ENCODE assay signal across 9 cellular contexts in genomic region chr17:50146927-50147640, GRCh38. TPM values are rescaled to one million over a fixed set of nuclear protein-coding genes. Genes with fewer than 3 reads are reported as not detected.
DNase-seq lines count a peak whose midpoint lies in the region; ATAC-seq, FAIRE-seq and TF ChIP-seq lines count a peak whose summit lies in the region.
"Had no signal": no experiment of that assay in that cellular context is flagged by ENCODE, and none has a peak within 500 bp of the region (broad histone marks: within the 10 kb centered on the region; RNA-seq: fewer than 3 reads in every experiment).

No MANE protein-coding gene starts in this region.

- TF ChIP-seq CTCF in NB4 (IDR thresholded peaks at IDR 0.05; ENCODE audit: low read depth, low read length) (no peak), H1 (IDR thresholded peaks at IDR 0.05; ENCODE audit: control extremely low read depth in 1 of 3, insufficient read depth in 1 of 3, low read depth in 1 of 3, low read length in 3 of 3) (no peak), neural progenitor cell (IDR thresholded peaks at IDR 0.05) (no peak)

- H3K4me1 ChIP-seq in BLaER1, result peaks cover 55% of the 10 kb centered on the region
- peaks cover 0 to 28% (median 14%) of the 10 kb centered on the region in 4 experiments; a peak in 6 of 7 replicates for H3K4me1 ChIP-seq in H1 (replicated peaks in 1 of 4; ENCODE audit: control insufficient read depth in 3 of 4, insufficient read depth in 4 of 4, low read length in 3 of 4)
- H3K4me1 ChIP-seq in neural progenitor cell, result peaks cover 29% of the 10 kb centered on the region

- H4K20me1 ChIP-seq in BLaER1 (peaks cover 67% of the 10 kb centered on the region), H1 (replicated peaks in 1 of 2; ENCODE audit: control insufficient read depth in 1 of 2, insufficient read depth in 2 of 2, low read length in 2 of 2) (peaks cover 9 to 16% of the 10 kb centered on the region in 2 experiments), neural progenitor cell (ENCODE audit: low read depth) (peaks cover 55% of the 10 kb centered on the region)

- H2BK5ac ChIP-seq in H1 (ENCODE audit: low read depth, low read length), result no peak overlapping the region

- peaks cover 8% of the 10 kb centered on the region for H3K79me1 ChIP-seq in H1 (ENCODE audit: low read depth, low read length)

- H3K36me3 ChIP-seq in BLaER1, result peaks cover 45% of the 10 kb centered on the region
- peaks cover 0 to 6% (median 0%) of the 10 kb centered on the region in 4 experiments; a peak in 1 of 8 replicates for H3K36me3 ChIP-seq in H1 (ENCODE audit: control insufficient read depth in 2 of 4, insufficient read depth in 4 of 4, low read length in 3 of 4)
- no peaks in the 10 kb centered on the region for H3K36me3 ChIP-seq in neural progenitor cell

- WGBS in H1 (ENCODE audit: extremely low coverage in 1 of 2, insufficient coverage in 1 of 2, insufficient read length in 1 of 2, insufficient replicate concordance in 2 of 2, low coverage in 1 of 2, low lambda C conversion rate in 2 of 2, missing lambda C conversion rate in 1 of 2), 2 experiments, result 85% methylated on average over 14 of the region's 14 CpGs; no CpG with 5 or more reads in 1 of the 2 experiments

- no peak overlapping the region for H3K14ac ChIP-seq in H1 (ENCODE audit: insufficient read length)

- H2AFZ ChIP-seq in H1 (ENCODE audit: low read length), result no peak overlapping the region
- H2AFZ ChIP-seq in neural progenitor cell (replicated peaks), result no peak overlapping the region

- no peaks in the 10 kb centered on the region; a peak in 1 of 4 replicates for H3K79me2 ChIP-seq in H1 (ENCODE audit: control insufficient read depth in 1 of 2, insufficient read depth in 2 of 2, low read length in 2 of 2)
- H3K79me2 ChIP-seq in neural progenitor cell (ENCODE audit: low read depth), result peaks cover 48% of the 10 kb centered on the region

- 0 out of 2 replicates have a peak overlapping the region, but pooled peaks have one; percentile 75 for H2BK12ac ChIP-seq in H1 (ENCODE audit: low read depth, low read length)

- H3K27ac ChIP-seq in BLaER1 (peak overlapping the region; percentile 98), H1 (ENCODE audit: low read depth, low read length) (no peak overlapping the region), neural progenitor cell (no peak overlapping the region)

- no peak overlapping the region for H3K4ac ChIP-seq in H1 (replicated peaks; ENCODE audit: insufficient read length, low read depth, low read length)

- H2BK20ac ChIP-seq in H1 (ENCODE audit: low read length), result 0 out of 2 replicates have a peak overlapping the region, but pooled peaks have one; percentile 27

- H3K56ac ChIP-seq in H1 (replicated peaks; ENCODE audit: insufficient read length, low read depth, low read length), result no peak overlapping the region

- H3F3A ChIP-seq in neural progenitor cell (ENCODE audit: low read depth), result peaks cover 24% of the 10 kb centered on the region

- TF ChIP-seq POLR2A in NB4 (IDR thresholded peaks at IDR 0.05; ENCODE audit: extremely low read depth, insufficient read length) (no peak), H1 (IDR thresholded peaks at IDR 0.05; ENCODE audit: control extremely low read depth in 1 of 2, low read depth in 2 of 2, low read length in 2 of 2) (no peak)

- H3K4me2 ChIP-seq in BLaER1 (peak overlapping the region; percentile 100), H1 (ENCODE audit: insufficient read depth in 1 of 2, low read depth in 2 of 2, low read length in 2 of 2) (peak overlapping the region; percentile 41 to 87), neural progenitor cell (peak overlapping the region; percentile 96)

- H3K9me3 ChIP-seq in BLaER1, result no peaks in the 10 kb centered on the region
- no peaks in the 10 kb centered on the region for H3K9me3 ChIP-seq in H1 (ENCODE audit: insufficient read depth in 2 of 2, low read depth in 1 of 2, low read length in 1 of 2)
- H3K9me3 ChIP-seq in neural progenitor cell (ENCODE audit: low read depth), result no peaks in the 10 kb centered on the region

- no peak for FAIRE-seq in H1 (lab: Jason Lieb, UNC)

- H3K23ac ChIP-seq in H1 (ENCODE audit: insufficient read length), result no peak overlapping the region

- H3K4me3 ChIP-seq in BLaER1 (peak overlapping the region; percentile 98), NB4 (ENCODE audit: low read depth, low read length) (peak overlapping the region; percentile 72), H1 (ENCODE audit: extremely low read depth in 1 of 4, insufficient read depth in 2 of 4, low read depth in 3 of 4, low read length in 4 of 4) (no peak overlapping the region; a peak in 1 of 8 replicates), neural progenitor cell (peak overlapping the region; percentile 78)

- H3K18ac ChIP-seq in H1 (ENCODE audit: extremely low read depth, low read length), result peak overlapping the region; percentile 48; the same call in 1 of the 2 replicates

- H3K27me3 ChIP-seq in BLaER1 (no peaks in the 10 kb centered on the region), H1 (replicated peaks in 1 of 4; ENCODE audit: control insufficient read depth in 3 of 4, extremely low read depth in 1 of 4, insufficient read depth in 3 of 4, low read length in 3 of 4) (peaks cover 2 to 17% (median 15%) of the 10 kb centered on the region in 4 experiments; a peak in 6 of 7 replicates), neural progenitor cell (peaks cover 13% of the 10 kb centered on the region)

- H4K5ac ChIP-seq in H1 (ENCODE audit: insufficient read length, low read depth, low read length), result no peak overlapping the region

- no peak for TF ChIP-seq EP300 in H1 (IDR thresholded peaks at IDR 0.05; ENCODE audit: borderline replicate concordance in 1 of 2, low read depth in 2 of 2, low read length in 2 of 2)

- H4K8ac ChIP-seq in H1 (ENCODE audit: extremely low read depth, insufficient read depth, low read length), result peak overlapping the region; percentile 31; the same call in 1 of the 2 replicates

- H3K27me3 Mint-ChIP-seq in neural progenitor cell (ENCODE audit: insufficient read depth, low read depth), result peaks cover 10% of the 10 kb centered on the region

- CTCF ChIA-PET in H1 (lab: Charles Lee; ENCODE audit: partially characterized antibody), result interaction anchor here (0.6 to 21.6 kb wide), 17 partner anchors 2 to 150 kb away, joined by 3 to 299 read pairs (median 11); partner anchors contain the start of genes ITGA3, PDK2, PPP1R9B and SAMD14

- DNase-seq in NB4 (ENCODE audit: low read depth) (no peak), H1 (ENCODE audit: low read depth in 1 of 2, low spot score in 2 of 2) (no peak), neural progenitor cell (ENCODE audit: low spot score) (no peak), HK-2 (ENCODE audit: unreplicated experiment) (no peak)

- ATAC-seq in HG02763 (IDR thresholded peaks at IDR 0.05; ENCODE audit: unreplicated experiment) (no peak), HG02840 (IDR thresholded peaks at IDR 0.05; ENCODE audit: low FRiP score, unreplicated experiment) (no peak), HG03025 (IDR thresholded peaks at IDR 0.05; ENCODE audit: low FRiP score, unreplicated experiment) (no peak)

- H3K9me3 Mint-ChIP-seq in neural progenitor cell, result no peaks in the 10 kb centered on the region

- H3K4me1 Mint-ChIP-seq in neural progenitor cell, result peaks cover 35% of the 10 kb centered on the region

- H2BK120ac ChIP-seq in H1 (replicated peaks; ENCODE audit: low read depth, low read length), result no peak overlapping the region

- peaks cover 20% of the 10 kb centered on the region for H3K36me3 Mint-ChIP-seq in neural progenitor cell

- peaks cover 27% of the 10 kb centered on the region for H3K23me2 ChIP-seq in H1 (ENCODE audit: low read depth, low read length)

- peak overlapping the region; percentile 1; the same call in 1 of the 2 replicates for H2AK5ac ChIP-seq in H1 (ENCODE audit: low read depth, low read length)

- H3K9ac ChIP-seq in BLaER1 (peak overlapping the region; percentile 98), H1 (replicated peaks in 1 of 4; ENCODE audit: extremely low read depth in 1 of 4, low read depth in 3 of 4, low read length in 3 of 4) (no peak overlapping the region), neural progenitor cell (no peak overlapping the region)

- peak overlapping the region; percentile 87 for H3K4me3 Mint-ChIP-seq in neural progenitor cell

- H2BK15ac ChIP-seq in H1 (ENCODE audit: low read length), result no peak overlapping the region

- POLR2A ChIA-PET in H1 (lab: Charles Lee; ENCODE audit: partially characterized antibody), result interaction anchor here (1.3 to 2.6 kb wide), 3 partner anchors 9 to 24 kb away, joined by 4 to 9 read pairs (median 4); no protein-coding TSS in a partner anchor

- TF ChIP-seq RAD21 in H1 (IDR thresholded peaks at IDR 0.05 in 1 of 2, conservative IDR thresholded peaks at IDR 0.05 in 1 of 2; ENCODE audit: low read depth in 2 of 2, low read length in 2 of 2), result no peak

- H4K91ac ChIP-seq in H1 (replicated peaks; ENCODE audit: insufficient read length, low read length), result peak overlapping the region; percentile 25

- peak overlapping the region; percentile 63 for H3K27ac Mint-ChIP-seq in neural progenitor cell

RNA-seq across cellular contexts. Expression of gene PPP1R9B, which starts 3.4 kb away (rescaled TPM):
- 13.1 and 14.1 TPM in 2 replicates for total RNA-seq in H1 (2021; fragmentation: NEBNext Ultra II Directional; extraction: Animal tissue kit (Norgen Biotek cat#: 25700))
- 5.2 and 6.1 TPM in 2 replicates for polyA plus RNA-seq in H1 (2011; rRNA removed)
- polyA plus RNA-seq in H1 (2011; cell fraction: cytosol; rRNA removed), result 6.2 TPM
- polyA plus RNA-seq in H1 (2011; cell fraction: nucleus; rRNA removed), result 11.6 TPM
- polyA plus RNA-seq in H1 (2012, experiment 1 of 2), result 13.3 to 16.7 TPM (median 15.0 TPM) in 4 replicates
- polyA plus RNA-seq in H1 (2012, experiment 2 of 2), result 9.9 TPM
- polyA plus RNA-seq in H1 (2013, experiment 1 of 2), result 6.4 TPM
- polyA plus RNA-seq in H1 (2013, experiment 2 of 2), result 6.6 TPM
- 3.9 and 6.5 TPM in 2 replicates for polyA minus RNA-seq in H1 (2011; rRNA and poly(A)+ RNA removed)
- polyA minus RNA-seq in H1 (2011; cell fraction: cytosol; rRNA and poly(A)+ RNA removed), result 7.4 TPM
- 6.0 TPM for polyA minus RNA-seq in H1 (2011; cell fraction: nucleus; rRNA and poly(A)+ RNA removed)
- 12.0 and 31.4 TPM in 2 replicates for total RNA-seq in neural progenitor cell (ENCODE audit: low replicate concordance)

RNA-seq across cellular contexts. Expression of gene SAMD14, which starts 17.1 kb away (rescaled TPM):
- total RNA-seq in H1 (2021; fragmentation: NEBNext Ultra II Directional; extraction: Animal tissue kit (Norgen Biotek cat#: 25700)), result 5.8 and 5.9 TPM in 2 replicates
- polyA plus RNA-seq in H1 (2011; rRNA removed), result 5.2 and 5.7 TPM in 2 replicates
- polyA plus RNA-seq in H1 (2011; cell fraction: cytosol; rRNA removed), result 3.9 TPM
- polyA plus RNA-seq in H1 (2011; cell fraction: nucleus; rRNA removed), result 12.4 TPM
- polyA plus RNA-seq in H1 (2012, experiment 1 of 2), result 6.3 to 11.5 TPM (median 8.1 TPM) in 4 replicates
- polyA plus RNA-seq in H1 (2012, experiment 2 of 2), result 3.9 TPM
- polyA plus RNA-seq in H1 (2013, experiment 1 of 2), result 3.4 TPM
- 3.4 TPM for polyA plus RNA-seq in H1 (2013, experiment 2 of 2)
- 2.6 and 3.1 TPM in 2 replicates for polyA minus RNA-seq in H1 (2011; rRNA and poly(A)+ RNA removed)
- 2.9 TPM for polyA minus RNA-seq in H1 (2011; cell fraction: cytosol; rRNA and poly(A)+ RNA removed)
- 4.2 TPM for polyA minus RNA-seq in H1 (2011; cell fraction: nucleus; rRNA and poly(A)+ RNA removed)
- 8.7 and 27.9 TPM in 2 replicates for total RNA-seq in neural progenitor cell (ENCODE audit: low replicate concordance)

RNA-seq across cellular contexts. Expression of gene SGCA, which starts 18.7 kb away (rescaled TPM):
- total RNA-seq in H1 (2021; fragmentation: NEBNext Ultra II Directional; extraction: Animal tissue kit (Norgen Biotek cat#: 25700)), result not detected in 2 replicates
- polyA plus RNA-seq in H1 (2011; rRNA removed), result 0.12 and 0.36 TPM in 2 replicates
- 0.18 TPM for polyA plus RNA-seq in H1 (2011; cell fraction: cytosol; rRNA removed)
- 0.27 TPM for polyA plus RNA-seq in H1 (2011; cell fraction: nucleus; rRNA removed)
- polyA plus RNA-seq in H1 (2012, experiment 1 of 2), result 0.31 to 0.65 TPM in 2 of 4 replicates, not detected in the others
- polyA plus RNA-seq in H1 (2012, experiment 2 of 2), result 0.43 TPM
- 0.36 TPM for polyA plus RNA-seq in H1 (2013, experiment 1 of 2)
- 0.33 TPM for polyA plus RNA-seq in H1 (2013, experiment 2 of 2)
- not detected in 2 replicates for polyA minus RNA-seq in H1 (2011; rRNA and poly(A)+ RNA removed)
- polyA minus RNA-seq in H1 (2011; cell fraction: cytosol; rRNA and poly(A)+ RNA removed), result not detected
- not detected for polyA minus RNA-seq in H1 (2011; cell fraction: nucleus; rRNA and poly(A)+ RNA removed)
- 1.5 TPM in 1 of 2 replicates, not detected in the other for total RNA-seq in neural progenitor cell (ENCODE audit: low replicate concordance)
- total RNA-seq: SK-MEL-5 had no signal

RNA-seq across cellular contexts. Expression of gene PDK2, which starts 51.9 kb away (rescaled TPM):
- 17.8 and 18.3 TPM in 2 replicates for total RNA-seq in H1 (2021; fragmentation: NEBNext Ultra II Directional; extraction: Animal tissue kit (Norgen Biotek cat#: 25700))
- 121 and 154 TPM in 2 replicates for polyA plus RNA-seq in H1 (2011; rRNA removed)
- polyA plus RNA-seq in H1 (2011; cell fraction: cytosol; rRNA removed), result 49.3 TPM
- polyA plus RNA-seq in H1 (2011; cell fraction: nucleus; rRNA removed), result 74.7 TPM
- polyA plus RNA-seq in H1 (2012, experiment 1 of 2), result 14.5 to 28.8 TPM (median 21.8 TPM) in 4 replicates
- 16.0 TPM for polyA plus RNA-seq in H1 (2012, experiment 2 of 2)
- polyA plus RNA-seq in H1 (2013, experiment 1 of 2), result 17.4 TPM
- 17.7 TPM for polyA plus RNA-seq in H1 (2013, experiment 2 of 2)
- 63.4 and 70.8 TPM in 2 replicates for polyA minus RNA-seq in H1 (2011; rRNA and poly(A)+ RNA removed)
- polyA minus RNA-seq in H1 (2011; cell fraction: cytosol; rRNA and poly(A)+ RNA removed), result 22.0 TPM
- polyA minus RNA-seq in H1 (2011; cell fraction: nucleus; rRNA and poly(A)+ RNA removed), result 45.0 TPM
- total RNA-seq in neural progenitor cell (ENCODE audit: low replicate concordance), result 12.6 and 17.3 TPM in 2 replicates

RNA-seq across cellular contexts. Expression of gene COL1A1, which starts 54.3 kb away (rescaled TPM):
- total RNA-seq in H1 (2021; fragmentation: NEBNext Ultra II Directional; extraction: Animal tissue kit (Norgen Biotek cat#: 25700)), result 80.4 and 88.1 TPM in 2 replicates
- polyA plus RNA-seq in H1 (2011; rRNA removed), result 14.1 and 27.3 TPM in 2 replicates
- 9.3 TPM for polyA plus RNA-seq in H1 (2011; cell fraction: cytosol; rRNA removed)
- 112 TPM for polyA plus RNA-seq in H1 (2011; cell fraction: nucleus; rRNA removed)
- polyA plus RNA-seq in H1 (2012, experiment 1 of 2), result 59.0 to 109 TPM (median 93.2 TPM) in 4 replicates
- polyA plus RNA-seq in H1 (2012, experiment 2 of 2), result 56.3 TPM
- polyA plus RNA-seq in H1 (2013, experiment 1 of 2), result 109 TPM
- polyA plus RNA-seq in H1 (2013, experiment 2 of 2), result 85.3 TPM
- polyA minus RNA-seq in H1 (2011; rRNA and poly(A)+ RNA removed), result 50.2 and 51.4 TPM in 2 replicates
- 33.6 TPM for polyA minus RNA-seq in H1 (2011; cell fraction: cytosol; rRNA and poly(A)+ RNA removed)
- polyA minus RNA-seq in H1 (2011; cell fraction: nucleus; rRNA and poly(A)+ RNA removed), result 122 TPM
- 1.1 and 4.2 TPM in 2 replicates for total RNA-seq in neural progenitor cell (ENCODE audit: low replicate concordance)

Comparison
In these comparisons a context has a peak if more than half of its experiments do, and no peak if none do; other contexts are left out.
1. H3K4me3 ChIP-seq: peak in BLaER1 (single experiment), NB4 (single experiment) and neural progenitor cell (single experiment); none in H1 (0 of 4).
2. Peak in every context shown above with its lines, with median percentiles within 50 percentile points of each other: H3K4me2 ChIP-seq.